In genomic region chr4:7859350-7859749, GRCh38 we compare ENCODE assay signal across 2 cellular contexts.
A peak's percentile ranks its signal among the peaks of the same experiment; 100 is the strongest.
TF ChIP-seq lines count a peak whose summit lies in the region.

No MANE protein-coding gene starts in this region.

TF ChIP-seq in SK-N-SH, 30 proteins besides CTCF, POLR2A, EP300 and RAD21:
- TF ChIP-seq IRF3 (IDR thresholded peaks at IDR 0.05; ENCODE audit: low read depth, low read length) (no peak), PBX3 (IDR thresholded peaks at IDR 0.05) (no peak), REST (IDR thresholded peaks at IDR 0.05; ENCODE audit: low read depth, low read length) (no peak), USF1 (IDR thresholded peaks at IDR 0.05; ENCODE audit: borderline replicate concordance, low read depth) (no peak), EZH2phosphoT487 (IDR thresholded peaks at IDR 0.05; ENCODE audit: borderline replicate concordance, low read depth) (no peak), TCF12 (IDR thresholded peaks at IDR 0.05) (no peak), RCOR1 (IDR thresholded peaks at IDR 0.05; ENCODE audit: low read length) (no peak), YY1 (IDR thresholded peaks at IDR 0.05; ENCODE audit: low read depth) (no peak), GATA2 (CRISPR knock-in tag; IDR thresholded peaks at IDR 0.05) (no peak), SIN3A (IDR thresholded peaks at IDR 0.05; ENCODE audit: borderline replicate concordance, low read depth, low read length) (no peak), RFX5 (IDR thresholded peaks at IDR 0.05; ENCODE audit: low read length) (no peak), JUND (IDR thresholded peaks at IDR 0.05) (no peak), TAF1 (IDR thresholded peaks at IDR 0.05; ENCODE audit: borderline replicate concordance, low read depth, low read length) (no peak), MXI1 (IDR thresholded peaks at IDR 0.05; ENCODE audit: low read depth, low read length) (no peak), FOXJ3 (CRISPR knock-in tag; IDR thresholded peaks at IDR 0.05) (no peak), FOSL2 (IDR thresholded peaks at IDR 0.05; ENCODE audit: borderline replicate concordance, low read depth) (no peak), USF2 (IDR thresholded peaks at IDR 0.05; ENCODE audit: borderline replicate concordance, low read depth, low read length) (no peak)

TF ChIP-seq in K562, 482 proteins besides CTCF, POLR2A, EP300 and RAD21 (continued from another document):
- TF ChIP-seq ZNF511 (CRISPR knock-in tag; IDR thresholded peaks at IDR 0.05) (no peak), RBM25 (IDR thresholded peaks at IDR 0.05; ENCODE audit: low read depth, low read length, severe bottlenecking) (no peak), C11orf30 (IDR thresholded peaks at IDR 0.05; ENCODE audit: low read depth) (no peak), NFIC (IDR thresholded peaks at IDR 0.05) (peak; percentile 90), RREB1 (CRISPR knock-in tag; IDR thresholded peaks at IDR 0.05) (no peak), ZNF668 (CRISPR knock-in tag; IDR thresholded peaks at IDR 0.05) (no peak), POLR3G (IDR thresholded peaks at IDR 0.05; ENCODE audit: extremely low read depth, insufficient read length, insufficient replicate concordance) (no peak), ZNF639 (CRISPR knock-in tag; conservative IDR thresholded peaks at IDR 0.05 in 1 of 2, IDR thresholded peaks at IDR 0.05 in 1 of 2) (no peak), U2AF2 (optimal IDR thresholded peaks at IDR 0.05; ENCODE audit: low read depth, low read length) (no peak), HEY1 (CRISPR knock-in tag; IDR thresholded peaks at IDR 0.05; ENCODE audit: borderline replicate concordance) (no peak), NFIX (CRISPR knock-in tag; IDR thresholded peaks at IDR 0.05; ENCODE audit: low read depth) (peak; percentile 79)
TF ChIP-seq in K562: peak in this region for 2.
